In genomic region chr1:240888039-240888786, GRCh38 we compare ENCODE assay signal across 9 cellular contexts.
DNase-seq lines count a peak whose midpoint lies in the region; ATAC-seq and TF ChIP-seq lines count a peak whose summit lies in the region.
"Had no signal": no experiment of that assay in that cellular context is flagged by ENCODE, and none has a peak within 500 bp of the region (broad histone marks: within the 10 kb centered on the region; RNA-seq: fewer than 3 reads in every experiment).

No MANE protein-coding gene starts in this region.

- H3K79me2 ChIP-seq in PC-3 (ENCODE audit: low read length) (no peaks in the 10 kb centered on the region), fibroblast of lung (ENCODE audit: control insufficient read depth, insufficient read depth, low read length) (no peaks in the 10 kb centered on the region)

- CTCF ChIA-PET in PC-3 (lab: Charles Lee) = interaction anchor here (1.0 kb wide), 1 partner anchor 58 kb away, joined by 3 read pairs; no protein-coding TSS in a partner anchor

- H3K4me2 ChIP-seq in PC-3 (ENCODE audit: low read length) (no peak overlapping the region), fibroblast of lung (ENCODE audit: extremely low read depth, insufficient read depth, low read length) (no peak overlapping the region)

- H3K4me1 Mint-ChIP-seq in T-helper 17 cell = peaks cover 2% of the 10 kb centered on the region

- H3K36me3 Mint-ChIP-seq in T-helper 17 cell (ENCODE audit: low read depth) = no peaks in the 10 kb centered on the region

- H3K4me3 ChIP-seq in PC-3 (ENCODE audit: low read length) (no peak overlapping the region), fibroblast of lung (replicated peaks in 1 of 4; ENCODE audit: control extremely low read depth in 1 of 4, insufficient read depth in 1 of 4, low read depth in 3 of 4, low read length in 4 of 4) (no peak overlapping the region)
- H3K4me3 ChIP-seq: SK-N-MC had no signal

- H3K9me2 ChIP-seq in PC-3 (replicated peaks; ENCODE audit: low read length) = no peaks in the 10 kb centered on the region

- no peak overlapping the region for H3K27ac ChIP-seq in PC-3 (ENCODE audit: low read length)
- H3K27ac ChIP-seq in fibroblast of lung (ENCODE audit: insufficient read depth, low read length) = no peak overlapping the region
- H3K27ac ChIP-seq: SK-N-MC had no signal

- POLR2A ChIA-PET in PC-3 (lab: Charles Lee; ENCODE audit: unreplicated experiment) = no interaction called here

- H3K4me3 Mint-ChIP-seq in T-helper 17 cell = no peak overlapping the region

- H3K27ac Mint-ChIP-seq in T-helper 17 cell = no peak overlapping the region

- H4K20me1 ChIP-seq in PC-3 (ENCODE audit: low read length) (no peaks in the 10 kb centered on the region), fibroblast of lung (ENCODE audit: control insufficient read depth, extremely low read depth, insufficient read depth, low read length) (no peaks in the 10 kb centered on the region)

- H3K36me3 ChIP-seq in PC-3 (ENCODE audit: low read depth, low read length) (no peaks in the 10 kb centered on the region), fibroblast of lung (ENCODE audit: control insufficient read depth, insufficient read depth, low read length) (no peaks in the 10 kb centered on the region)

- H3K4me1 ChIP-seq in PC-3 (ENCODE audit: insufficient read depth, low read length) (no peaks in the 10 kb centered on the region), fibroblast of lung (ENCODE audit: control insufficient read depth, extremely low read depth, insufficient read depth, low read length) (no peaks in the 10 kb centered on the region)

- H3K27me3 ChIP-seq in PC-3 (ENCODE audit: low read length) = peaks cover 25% of the 10 kb centered on the region
- H3K27me3 ChIP-seq in fibroblast of lung (ENCODE audit: control insufficient read depth, insufficient read depth, low read length) = no peaks in the 10 kb centered on the region

- DNase-seq in D341Med (ENCODE audit: low spot score) (peak; percentile 79), PC-3 (peak; percentile 83), fibroblast of lung (ENCODE audit: low read depth in 2 of 2) (peak; percentile 3), T-helper 9 cell (no peak), T-helper 17 cell (no peak)
- DNase-seq in stimulated activated CD4-positive, alpha-beta T cell treated with anti-CD3 and anti-CD28 coated beads, TNF-alpha, amount 100 ng/mL, for 48 hours (ENCODE audit: low read depth in 3 of 3) = peak; percentile 0 to 3 (median 1)

- H3K9me3 ChIP-seq in PC-3 (ENCODE audit: low read length) (no peaks in the 10 kb centered on the region), fibroblast of lung (ENCODE audit: control insufficient read depth, insufficient read depth, low read depth, low read length) (no peaks in the 10 kb centered on the region), T-helper 17 cell (ENCODE audit: control insufficient read depth, low read length, poor library complexity, severe bottlenecking) (no peaks in the 10 kb centered on the region)

- H3F3A ChIP-seq in PC-3 (ENCODE audit: low read length, unreplicated experiment) = no peaks in the 10 kb centered on the region

- H2AFZ ChIP-seq in PC-3 (ENCODE audit: low read length) = 0 out of 2 replicates have a peak overlapping the region, but pooled peaks have one; percentile 6
- H2AFZ ChIP-seq in fibroblast of lung (ENCODE audit: low read length) = no peak overlapping the region

- no peak overlapping the region for H3K9ac ChIP-seq in PC-3 (ENCODE audit: low read length)
- no peak overlapping the region for H3K9ac ChIP-seq in fibroblast of lung (ENCODE audit: insufficient read depth, low read length)

- no peaks in the 10 kb centered on the region for H3K27me3 Mint-ChIP-seq in T-helper 17 cell

- peak; percentile 88 for ATAC-seq in GM18867 (IDR thresholded peaks at IDR 0.05; ENCODE audit: unreplicated experiment)
- ATAC-seq in HG03469 (IDR thresholded peaks at IDR 0.05; ENCODE audit: unreplicated experiment) = peak; percentile 77
- ATAC-seq in PC-3 = peak; percentile 64
- ATAC-seq in T-helper 17 cell = no peak

- TF ChIP-seq CTCF in PC-3 (conservative IDR thresholded peaks at IDR 0.05; ENCODE audit: low read depth, low read length) (peak; percentile 99), fibroblast of lung (conservative IDR thresholded peaks at IDR 0.05 in 1 of 2, IDR thresholded peaks at IDR 0.05 in 1 of 2; ENCODE audit: low read depth in 1 of 2, low read length in 2 of 2) (peak; percentile 57)

- intact Hi-C loops in PC-3 (cut with micrococcal nuclease) = loop anchor here (1.0 to 10.0 kb wide), 6 partner anchors 59 to 739 kb away; no protein-coding TSS in a partner anchor

- BruUV-seq in PC-3 (replicated peaks; lab: Mats Ljungman, UMichigan) = no TSS peak

Comparison
In these comparisons a context has a peak if more than half of its experiments do, and no peak if none do; other contexts are left out.
1. DNase-seq: peak in D341Med (single experiment), PC-3 (single experiment), fibroblast of lung (2 of 2) and stimulated activated CD4-positive, alpha-beta T cell treated with anti-CD3 and anti-CD28 coated beads, TNF-alpha, amount 100 ng/mL, for 48 hours (3 of 3); none in T-helper 9 cell (single experiment) and T-helper 17 cell (0 of 3).